ENCODE assay signal across 8 cellular contexts in genomic region chr10:119368991-119369869, GRCh38.
DNase-seq lines count a peak whose midpoint lies in the region; ATAC-seq, FAIRE-seq and TF ChIP-seq lines count a peak whose summit lies in the region.

No MANE protein-coding gene starts in this region.

- H3K9ac ChIP-seq in colonic mucosa (ENCODE audit: low read depth in 2 of 2, low read length in 2 of 2), result peak overlapping the region in 1 of 2 donors; percentile 8

- H3K27me3 ChIP-seq in colonic mucosa (no peaks in the 10 kb centered on the region), small intestine (ENCODE audit: control insufficient read depth in 2 of 2, insufficient read depth in 2 of 2, low read length in 2 of 2) (no peaks in the 10 kb centered on the region)

- ATAC-seq in GM18907 (IDR thresholded peaks at IDR 0.05; ENCODE audit: unreplicated experiment) (peak; percentile 66), HG02884 (IDR thresholded peaks at IDR 0.05; ENCODE audit: unreplicated experiment) (peak; percentile 61)

- no peak for FAIRE-seq in small intestine (lab: Jason Lieb, UNC)
- FAIRE-seq in urothelium cell line (lab: Jason Lieb, UNC), result no peak

- no peak for TF ChIP-seq CTCF in colonic mucosa (IDR thresholded peaks at IDR 0.05)

- intact Hi-C loops in colonic mucosa (cut with DNase I), result no loop called here

- H3K27ac ChIP-seq in colonic mucosa, result peak overlapping the region; percentile 41
- peak overlapping the region; percentile 28 to 83 for H3K27ac ChIP-seq in small intestine (ENCODE audit: low read depth in 1 of 2, low read length in 1 of 2)

- 56 to 67% (median 62%) methylated on average over 19 to 21 of the region's 21 CpGs for WGBS in small intestine, 3 donors

- DNase-seq in colonic mucosa (no peak), small intestine (no peak), NCI-H345 (lab: John Stamatoyannopoulos, UW) (no peak), urothelium cell line (ENCODE audit: low spot score) (no peak), NOMO-1 (lab: John Stamatoyannopoulos, UW; ENCODE audit: unreplicated experiment in 2 of 2) (no peak)
- DNase-seq in activated effector memory CD4-positive, alpha-beta T cell treated with anti-CD3 and anti-CD28 coated beads, Interleukin-2, amount 50 U/mL, for 16 hours, result no peak

- H3K4me3 ChIP-seq in colonic mucosa, result no peak overlapping the region
- H3K4me3 ChIP-seq in small intestine (ENCODE audit: low read depth in 1 of 2, low read length in 2 of 2), result no peak overlapping the region

- H3K9me3 ChIP-seq in colonic mucosa (no peaks in the 10 kb centered on the region), small intestine (ENCODE audit: control insufficient read depth, low read depth) (no peaks in the 10 kb centered on the region)

- no peaks in the 10 kb centered on the region for H3K36me3 ChIP-seq in colonic mucosa
- H3K36me3 ChIP-seq in small intestine (ENCODE audit: control insufficient read depth in 2 of 2, insufficient read depth in 2 of 2, low read length in 2 of 2), result no peaks in the 10 kb centered on the region

- H3K4me1 ChIP-seq in colonic mucosa (no peaks in the 10 kb centered on the region), small intestine (ENCODE audit: control insufficient read depth in 2 of 2, insufficient read depth in 1 of 2, low read depth in 1 of 2, low read length in 1 of 2) (no peaks in the 10 kb centered on the region)
